ENCODE assay signal across 20 cellular contexts in the genomic region with DNA sequence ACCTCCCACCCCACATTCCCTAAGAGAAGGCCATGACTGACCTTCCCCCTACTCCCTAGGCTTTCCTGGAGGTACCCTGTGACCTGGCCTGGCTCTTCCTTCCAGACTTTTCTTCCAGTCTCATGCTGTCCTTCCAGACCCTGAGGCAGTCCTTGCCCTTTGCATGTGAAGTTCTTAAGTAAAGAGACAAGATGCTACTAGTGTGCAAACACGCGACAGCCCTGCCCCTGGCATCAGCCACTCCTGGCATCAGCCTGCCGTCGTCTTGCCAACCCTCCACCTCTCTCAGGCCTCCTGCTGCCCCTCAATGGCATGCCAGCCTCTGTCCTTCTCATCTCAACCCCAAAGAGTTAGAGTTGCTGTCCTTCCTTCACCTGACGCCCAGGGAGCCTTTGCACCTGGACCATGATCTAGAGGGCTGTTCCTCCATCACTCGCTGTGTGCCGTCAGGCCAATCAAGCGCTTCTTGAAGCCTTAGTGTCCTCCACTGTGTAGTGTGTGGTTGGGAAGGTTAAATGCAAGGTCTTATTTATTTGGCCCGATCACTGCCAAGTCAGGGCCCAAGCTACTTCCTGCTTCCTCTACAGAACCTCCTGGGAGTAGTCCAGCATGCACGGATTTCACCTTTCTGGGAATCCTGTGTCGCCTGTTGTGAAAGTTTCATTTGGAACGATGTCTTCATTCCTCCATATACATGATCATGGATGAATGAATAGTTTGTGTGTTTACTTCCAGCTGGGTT.
DNase-seq lines count a peak whose midpoint lies in the region; ATAC-seq and TF ChIP-seq lines count a peak whose summit lies in the region.
"Had no signal": no experiment of that assay in that cellular context is flagged by ENCODE, and none has a peak within 500 bp of the region (broad histone marks: within the 10 kb centered on the region; RNA-seq: fewer than 3 reads in every experiment).

No MANE protein-coding gene starts in this region.

- no peaks in the 10 kb centered on the region for H3K9me3 Mint-ChIP-seq in neural progenitor cell
- H3K9me3 Mint-ChIP-seq: CD8-positive, alpha-beta memory T cell had no signal

- H3K79me2 ChIP-seq in neural progenitor cell (ENCODE audit: low read depth) (no peaks in the 10 kb centered on the region), osteoblast (ENCODE audit: insufficient read depth, low read length) (no peaks in the 10 kb centered on the region)

- no peak for ATAC-seq in HG03342 (IDR thresholded peaks at IDR 0.05; ENCODE audit: unreplicated experiment)
- ATAC-seq: activated CD8-positive, alpha-beta memory T cell treated with anti-CD3 and anti-CD28 coated beads, Interleukin-2, amount 10 ng/mL, durations not matched to agents 7 days and 5 days; heart left ventricle had no signal

- no peak overlapping the region for H3K4me2 ChIP-seq in neural progenitor cell
- H3K4me2 ChIP-seq in osteoblast (ENCODE audit: insufficient read depth, low read length) = no peak overlapping the region

- H4K20me1 ChIP-seq in neural progenitor cell (ENCODE audit: low read depth) (no peaks in the 10 kb centered on the region), osteoblast (ENCODE audit: insufficient read depth, low read length) (no peaks in the 10 kb centered on the region)

- no peaks in the 10 kb centered on the region for H3K36me3 Mint-ChIP-seq in neural progenitor cell
- H3K36me3 Mint-ChIP-seq: activated CD8-positive, alpha-beta memory T cell treated with anti-CD3 and anti-CD28 coated beads, Interleukin-2, amount 10 ng/mL, durations not matched to agents 7 days and 5 days; CD8-positive, alpha-beta memory T cell had no signal

- no peaks in the 10 kb centered on the region for H3K36me3 ChIP-seq in neural progenitor cell
- H3K36me3 ChIP-seq in osteoblast (ENCODE audit: insufficient read depth, low read length) = no peaks in the 10 kb centered on the region
- H3K36me3 ChIP-seq: heart left ventricle had no signal

- H3K4me1 ChIP-seq in neural progenitor cell (peaks cover 4% of the 10 kb centered on the region), osteoblast (ENCODE audit: insufficient read depth, low read length) (no peaks in the 10 kb centered on the region)
- H3K4me1 ChIP-seq: heart left ventricle had no signal

- DNase-seq in EH (ENCODE audit: low read depth) (peak; percentile 13), fibroblast of pulmonary artery (ENCODE audit: low read depth) (peak; percentile 27), neural progenitor cell (ENCODE audit: low spot score) (no peak), NCI-H446 treated with DMSO at 0.1 percent for 48 hours (lab: John Stamatoyannopoulos, UW) (no peak), osteoblast (ENCODE audit: insufficient read length, low spot score, missing footprints) (no peak)
- no peak for DNase-seq in activated CD4-positive, alpha-beta T cell treated with anti-CD3 and anti-CD28 coated beads, Interleukin-2, amount 50 U/mL, for 1 hour
- DNase-seq: activated CD4-positive, CD25-positive, alpha-beta regulatory T cell treated with anti-CD3 and anti-CD28 coated beads, Interleukin-2, amount 50 U/mL, for 72 hours; activated CD8-positive, alpha-beta memory T cell treated with anti-CD3 and anti-CD28 coated beads, Interleukin-2, amount 10 ng/mL, durations not matched to agents 7 days and 5 days; CD8-positive, alpha-beta memory T cell; dermis blood vessel endothelial cell; EL; heart left ventricle; MM.1S; NCI-H187 treated with DMSO at 0.1 percent for 48 hours; NCI-H510A; stimulated activated CD4-positive, alpha-beta T cell treated with anti-CD3 and anti-CD28 coated beads, Interleukin-4, amount 100 ng/mL, for 1 hour; substantia nigra; T-helper 9 cell had no signal

- H3K27me3 ChIP-seq in neural progenitor cell (no peaks in the 10 kb centered on the region), osteoblast (ENCODE audit: insufficient read depth, low read length) (no peaks in the 10 kb centered on the region)
- H3K27me3 ChIP-seq: heart left ventricle had no signal

- no peak overlapping the region for H2AFZ ChIP-seq in neural progenitor cell (replicated peaks)
- H2AFZ ChIP-seq in osteoblast (ENCODE audit: low read length) = no peak overlapping the region

- H3F3A ChIP-seq in neural progenitor cell (ENCODE audit: low read depth) = no peaks in the 10 kb centered on the region

- H3K9ac ChIP-seq in neural progenitor cell = no peak overlapping the region

- no peaks in the 10 kb centered on the region for H3K9me3 ChIP-seq in neural progenitor cell (ENCODE audit: low read depth)
- H3K9me3 ChIP-seq in osteoblast (ENCODE audit: low read depth, low read length) = no peaks in the 10 kb centered on the region
- H3K9me3 ChIP-seq: heart left ventricle had no signal

- no peak overlapping the region for H3K4me3 Mint-ChIP-seq in neural progenitor cell
- H3K4me3 Mint-ChIP-seq: activated CD8-positive, alpha-beta memory T cell treated with anti-CD3 and anti-CD28 coated beads, Interleukin-2, amount 10 ng/mL, durations not matched to agents 7 days and 5 days; CD8-positive, alpha-beta memory T cell had no signal

- H3K27ac ChIP-seq in VCaP = peak overlapping the region; percentile 97
- no peak overlapping the region for H3K27ac ChIP-seq in neural progenitor cell
- no peak overlapping the region for H3K27ac ChIP-seq in osteoblast (ENCODE audit: low read depth, low read length)
- H3K27ac ChIP-seq: heart left ventricle had no signal

- H3K27ac Mint-ChIP-seq in neural progenitor cell = peak overlapping the region; percentile 51
- H3K27ac Mint-ChIP-seq: activated CD8-positive, alpha-beta memory T cell treated with anti-CD3 and anti-CD28 coated beads, Interleukin-2, amount 10 ng/mL, durations not matched to agents 7 days and 5 days; CD8-positive, alpha-beta memory T cell had no signal

- H3K4me3 ChIP-seq in fibroblast of pulmonary artery (replicated peaks; ENCODE audit: low read depth, low read length) (no peak overlapping the region), neural progenitor cell (no peak overlapping the region), osteoblast (ENCODE audit: insufficient read depth, low read length) (no peak overlapping the region)
- H3K4me3 ChIP-seq: heart left ventricle had no signal

- H3K4me1 Mint-ChIP-seq in neural progenitor cell = peaks cover 13% of the 10 kb centered on the region
- H3K4me1 Mint-ChIP-seq: activated CD8-positive, alpha-beta memory T cell treated with anti-CD3 and anti-CD28 coated beads, Interleukin-2, amount 10 ng/mL, durations not matched to agents 7 days and 5 days; CD8-positive, alpha-beta memory T cell had no signal

- H3K27me3 Mint-ChIP-seq in neural progenitor cell (ENCODE audit: insufficient read depth, low read depth) = peaks cover 8% of the 10 kb centered on the region

- no peak for TF ChIP-seq CTCF in VCaP (conservative IDR thresholded peaks at IDR 0.05)
- no peak for TF ChIP-seq CTCF in fibroblast of pulmonary artery (IDR thresholded peaks at IDR 0.05; ENCODE audit: low read length, missing control alignments)
- no peak for TF ChIP-seq CTCF in neural progenitor cell (IDR thresholded peaks at IDR 0.05)
- no peak for TF ChIP-seq CTCF in osteoblast (IDR thresholded peaks at IDR 0.05; ENCODE audit: extremely low read depth, low read depth, low read length)

Comparison
In these comparisons a context has a peak if more than half of its experiments do, and no peak if none do; other contexts are left out.
1. DNase-seq: peak in EH (single experiment) and fibroblast of pulmonary artery (single experiment); none in neural progenitor cell (single experiment), NCI-H446 treated with DMSO at 0.1 percent for 48 hours (single experiment), activated CD4-positive, alpha-beta T cell treated with anti-CD3 and anti-CD28 coated beads, Interleukin-2, amount 50 U/mL, for 1 hour (single experiment) and osteoblast (single experiment).